In genomic region chr16:67194257-67194656, GRCh38 we compare ENCODE assay signal across 13 cellular contexts. TPM values are rescaled to one million over a fixed set of nuclear protein-coding genes. Genes with fewer than 3 reads are reported as not detected.
DNase-seq lines count a peak whose midpoint lies in the region; ATAC-seq and TF ChIP-seq lines count a peak whose summit lies in the region.
"Had no signal": no experiment of that assay in that cellular context is flagged by ENCODE, and none has a peak within 500 bp of the region (broad histone marks: within the 10 kb centered on the region; RNA-seq: fewer than 3 reads in every experiment).

No MANE protein-coding gene starts in this region.

- ATAC-seq in activated CD4-positive, alpha-beta T cell treated with anti-CD3 and anti-CD28 coated beads for 36 hours, result no peak
- ATAC-seq in activated T-helper 17 cell treated with anti-CD3 and anti-CD28 coated beads, Interleukin-2, amount 50 U/mL, for 72 hours (replicated peaks), result no peak
- ATAC-seq: gastroesophageal sphincter, left ventricle myocardium superior had no signal

- peaks cover 49% of the 10 kb centered on the region for H3K36me3 Mint-ChIP-seq in activated CD4-positive, alpha-beta T cell treated with anti-CD3 and anti-CD28 coated beads for 36 hours (ENCODE audit: low read depth)
- peaks cover 62% of the 10 kb centered on the region for H3K36me3 Mint-ChIP-seq in activated T-helper 17 cell treated with anti-CD3 and anti-CD28 coated beads, Interleukin-2, amount 50 U/mL, for 72 hours (ENCODE audit: low read depth)
- H3K36me3 Mint-ChIP-seq in nephron progenitor cell (ENCODE audit: low read depth), result peaks cover 37% of the 10 kb centered on the region

- H3K27me3 Mint-ChIP-seq in activated CD4-positive, alpha-beta T cell treated with anti-CD3 and anti-CD28 coated beads for 36 hours, result no peaks in the 10 kb centered on the region
- no peaks in the 10 kb centered on the region for H3K27me3 Mint-ChIP-seq in activated T-helper 17 cell treated with anti-CD3 and anti-CD28 coated beads, Interleukin-2, amount 50 U/mL, for 72 hours
- peaks cover 15% of the 10 kb centered on the region for H3K27me3 Mint-ChIP-seq in nephron progenitor cell (ENCODE audit: low read depth, poor library complexity)

- peak overlapping the region; percentile 93 for H3K4me3 Mint-ChIP-seq in activated CD4-positive, alpha-beta T cell treated with anti-CD3 and anti-CD28 coated beads for 36 hours
- peak overlapping the region; percentile 85 for H3K4me3 Mint-ChIP-seq in activated T-helper 17 cell treated with anti-CD3 and anti-CD28 coated beads, Interleukin-2, amount 50 U/mL, for 72 hours
- peak overlapping the region; percentile 92 for H3K4me3 Mint-ChIP-seq in nephron progenitor cell

- no peak for TF ChIP-seq POLR2A in adrenal gland (IDR thresholded peaks at IDR 0.05)

- 86 to 100% (median 92%) methylated on average over 1 to 6 of the region's 6 CpGs for WGBS in adrenal gland, 4 donors

- H3K27ac Mint-ChIP-seq in activated CD4-positive, alpha-beta T cell treated with anti-CD3 and anti-CD28 coated beads for 36 hours, result peak overlapping the region; percentile 90
- peak overlapping the region; percentile 88 for H3K27ac Mint-ChIP-seq in activated T-helper 17 cell treated with anti-CD3 and anti-CD28 coated beads, Interleukin-2, amount 50 U/mL, for 72 hours
- H3K27ac Mint-ChIP-seq in nephron progenitor cell, result no peak overlapping the region

- peaks cover 32% of the 10 kb centered on the region for H3K4me1 Mint-ChIP-seq in activated CD4-positive, alpha-beta T cell treated with anti-CD3 and anti-CD28 coated beads for 36 hours
- peaks cover 27% of the 10 kb centered on the region for H3K4me1 Mint-ChIP-seq in activated T-helper 17 cell treated with anti-CD3 and anti-CD28 coated beads, Interleukin-2, amount 50 U/mL, for 72 hours
- H3K4me1 Mint-ChIP-seq in nephron progenitor cell, result peaks cover 37% of the 10 kb centered on the region

- CTCF ChIA-PET in activated CD4-positive, alpha-beta T cell treated with anti-CD3 and anti-CD28 coated beads for 36 hours (lab: Charles Lee), result interaction anchor here (1.0 kb wide), 1 partner anchor 10 kb away, joined by 3 read pairs; no protein-coding TSS in a partner anchor

- H3K4me3 ChIP-seq in ascending aorta (no peak overlapping the region), adrenal gland (no peak overlapping the region)
- H3K4me3 ChIP-seq: gastroesophageal sphincter, suprapubic skin had no signal

- H3K27ac ChIP-seq in ascending aorta, result no peak overlapping the region
- H3K27ac ChIP-seq in adrenal gland, result no peak overlapping the region
- H3K27ac ChIP-seq: gastroesophageal sphincter, suprapubic skin had no signal

- H3K36me3 ChIP-seq in ascending aorta, result peaks cover 40 to 44% of the 10 kb centered on the region in 2 donors
- peaks cover 0 to 47% of the 10 kb centered on the region in 2 donors for H3K36me3 ChIP-seq in adrenal gland (replicated peaks in 1 of 2)

- no peaks in the 10 kb centered on the region for H3K9me3 ChIP-seq in ascending aorta
- H3K9me3 ChIP-seq in adrenal gland (replicated peaks in 1 of 3), result no peaks in the 10 kb centered on the region
- H3K9me3 ChIP-seq: gastroesophageal sphincter, suprapubic skin had no signal

- H3K4me1 ChIP-seq in ascending aorta (peaks cover 14 to 16% of the 10 kb centered on the region in 2 donors), adrenal gland (replicated peaks in 1 of 2) (peaks cover 11 to 35% of the 10 kb centered on the region in 2 donors)

- intact Hi-C loops in activated CD4-positive, alpha-beta T cell treated with anti-CD3 and anti-CD28 coated beads for 36 hours (cut with DNase I, micrococcal nuclease), result loop anchor here in 1 of 2 experiments (5.0 kb wide), 1 partner anchor 33 kb away; the partner anchor contains the start of gene TMEM208
- intact Hi-C loops in ascending aorta (cut with DNase I) (no loop called here), adrenal gland (cut with DNase I) (no loop called here)

- TF ChIP-seq CTCF in nephron progenitor cell (IDR thresholded peaks at IDR 0.05) (no peak), ascending aorta (IDR thresholded peaks at IDR 0.05) (no peak), adrenal gland (IDR thresholded peaks at IDR 0.05) (no peak)

- no peak for DNase-seq in activated CD4-positive, alpha-beta T cell treated with anti-CD3 and anti-CD28 coated beads for 36 hours
- no peak for DNase-seq in activated CD4-positive, alpha-beta T cell treated with anti-CD3 and anti-CD28 coated beads for 4 hours
- DNase-seq in nephron progenitor cell (no peak), ascending aorta (ENCODE audit: low spot score in 2 of 2) (no peak), adrenal gland (no peak)
- DNase-seq: cortex of kidney; left ventricle myocardium superior; NCI-H146; stimulated activated CD4-positive, alpha-beta T cell treated with anti-CD3 and anti-CD28 coated beads, Interleukin-2, amount 100 ng/mL, for 48 hours; T1000 had no signal

- POLR2A ChIA-PET in activated CD4-positive, alpha-beta T cell treated with anti-CD3 and anti-CD28 coated beads for 36 hours (lab: Charles Lee), result no interaction called here

- H3K27me3 ChIP-seq in ascending aorta (no peaks in the 10 kb centered on the region), adrenal gland (no peaks in the 10 kb centered on the region)
- H3K27me3 ChIP-seq: gastroesophageal sphincter, suprapubic skin had no signal

- no peaks in the 10 kb centered on the region for H3K9me3 Mint-ChIP-seq in activated CD4-positive, alpha-beta T cell treated with anti-CD3 and anti-CD28 coated beads for 36 hours (ENCODE audit: low read depth)
- no peaks in the 10 kb centered on the region for H3K9me3 Mint-ChIP-seq in activated T-helper 17 cell treated with anti-CD3 and anti-CD28 coated beads, Interleukin-2, amount 50 U/mL, for 72 hours
- no peaks in the 10 kb centered on the region for H3K9me3 Mint-ChIP-seq in nephron progenitor cell

RNA-seq across cellular contexts. Expression of gene E2F4, which starts 2.3 kb away (rescaled TPM):
- 100 to 1,000 TPM in 1 of 2 experiments, 10 to 100 TPM in 1; 91.4 to 110 TPM for total RNA-seq in activated CD4-positive, alpha-beta T cell treated with anti-CD3 and anti-CD28 coated beads for 36 hours
- 100 to 1,000 TPM in 1 of 2 donors, 10 to 100 TPM in 1; 90.0 to 141 TPM for total RNA-seq in activated T-helper 17 cell treated with anti-CD3 and anti-CD28 coated beads, Interleukin-2, amount 50 U/mL, for 72 hours
- total RNA-seq in ascending aorta, result 114 TPM
- total RNA-seq in adrenal gland, result 100 to 1,000 TPM in 1 of 8 donors, 10 to 100 TPM in 7; 48.2 to 122 (median 70.4) TPM
- polyA plus RNA-seq in adrenal gland, result 10 to 100 TPM; 44.4 to 81.0 (median 77.3) TPM

RNA-seq across cellular contexts. Expression of gene EXOC3L1, which starts 4.3 kb away (rescaled TPM):
- under 1 TPM in 1 of 2 experiments, not detected in 1; 0.16 TPM for total RNA-seq in activated CD4-positive, alpha-beta T cell treated with anti-CD3 and anti-CD28 coated beads for 36 hours
- total RNA-seq in activated T-helper 17 cell treated with anti-CD3 and anti-CD28 coated beads, Interleukin-2, amount 50 U/mL, for 72 hours, result 1 to 10 TPM in 1 of 2 donors, under 1 TPM in 1; 0.37 to 1.5 TPM
- total RNA-seq in ascending aorta (11.2 TPM), adrenal gland (10 to 100 TPM in 5 of 8 donors, 1 to 10 TPM in 3; 3.2 to 27.2 (median 11.8) TPM)
- 10 to 100 TPM in 2 of 3 donors, under 1 TPM in 1; 0.71 to 26.7 (median 19.9) TPM for polyA plus RNA-seq in adrenal gland

RNA-seq across cellular contexts. Expression of gene ELMO3, which starts 4.7 kb away (rescaled TPM):
- total RNA-seq in activated CD4-positive, alpha-beta T cell treated with anti-CD3 and anti-CD28 coated beads for 36 hours, result 1 to 10 TPM; 3.0 to 4.6 TPM
- 1 to 10 TPM; 6.6 to 7.1 TPM for total RNA-seq in activated T-helper 17 cell treated with anti-CD3 and anti-CD28 coated beads, Interleukin-2, amount 50 U/mL, for 72 hours
- total RNA-seq in ascending aorta (not detected), adrenal gland (1 to 10 TPM in 7 of 8 donors, under 1 TPM in 1; 0.66 to 5.4 (median 1.8) TPM)
- polyA plus RNA-seq in adrenal gland, result 1 to 10 TPM in 2 of 3 donors, under 1 TPM in 1; 0.18 to 7.0 (median 4.6) TPM

RNA-seq across cellular contexts. Expression of gene MATCAP1, which starts 10.5 kb away (rescaled TPM):
- 10 to 100 TPM; 28.8 to 30.4 TPM for total RNA-seq in activated CD4-positive, alpha-beta T cell treated with anti-CD3 and anti-CD28 coated beads for 36 hours
- total RNA-seq in activated T-helper 17 cell treated with anti-CD3 and anti-CD28 coated beads, Interleukin-2, amount 50 U/mL, for 72 hours, result 100 to 1,000 TPM in 1 of 2 donors, 10 to 100 TPM in 1; 47.0 to 118 TPM
- total RNA-seq in ascending aorta (18.9 TPM), adrenal gland (100 to 1,000 TPM in 1 of 8 donors, 10 to 100 TPM in 7; 17.1 to 107 (median 49.8) TPM)
- polyA plus RNA-seq in adrenal gland, result 100 to 1,000 TPM in 2 of 3 donors, 10 to 100 TPM in 1; 12.6 to 237 (median 112) TPM

RNA-seq across cellular contexts. Expression of gene NOL3, which starts 23.9 kb away (rescaled TPM):
- total RNA-seq in activated CD4-positive, alpha-beta T cell treated with anti-CD3 and anti-CD28 coated beads for 36 hours, result 10 to 100 TPM; 15.5 to 17.5 TPM
- total RNA-seq in activated T-helper 17 cell treated with anti-CD3 and anti-CD28 coated beads, Interleukin-2, amount 50 U/mL, for 72 hours, result 100 to 1,000 TPM in 1 of 2 donors, 10 to 100 TPM in 1; 30.0 to 194 TPM
- total RNA-seq in ascending aorta (87.6 TPM), adrenal gland (100 to 1,000 TPM in 5 of 8 donors, 10 to 100 TPM in 3; 43.1 to 162 (median 110) TPM)
- 100 to 1,000 TPM in 2 of 3 donors, 10 to 100 TPM in 1; 58.3 to 168 (median 150) TPM for polyA plus RNA-seq in adrenal gland
